1 cellular context compared by ENCODE assay signal in genomic region chr7:74312418-74313021, GRCh38.
TF ChIP-seq lines count a peak whose summit lies in the region.

No MANE protein-coding gene starts in this region.

TF ChIP-seq in WTC11, 78 proteins besides CTCF, POLR2A, EP300 and RAD21 (continued from another document):
- TF ChIP-seq ARID4B (CRISPR knock-in tag; IDR thresholded peaks at IDR 0.05; ENCODE audit: borderline replicate concordance) (no peak), TCF7 (CRISPR knock-in tag; IDR thresholded peaks at IDR 0.05; ENCODE audit: low read depth) (no peak), NR2C2 (CRISPR knock-in tag; IDR thresholded peaks at IDR 0.05) (no peak), USF2 (CRISPR knock-in tag; IDR thresholded peaks at IDR 0.05) (no peak), TEAD4 (CRISPR knock-in tag; IDR thresholded peaks at IDR 0.05) (no peak), ZNF416 (CRISPR knock-in tag; IDR thresholded peaks at IDR 0.05) (no peak), MYBL2 (CRISPR knock-in tag; IDR thresholded peaks at IDR 0.05) (no peak), FOXP1 (CRISPR knock-in tag; IDR thresholded peaks at IDR 0.05; ENCODE audit: borderline replicate concordance) (no peak)
- TF ChIP-seq, protein P1, sequence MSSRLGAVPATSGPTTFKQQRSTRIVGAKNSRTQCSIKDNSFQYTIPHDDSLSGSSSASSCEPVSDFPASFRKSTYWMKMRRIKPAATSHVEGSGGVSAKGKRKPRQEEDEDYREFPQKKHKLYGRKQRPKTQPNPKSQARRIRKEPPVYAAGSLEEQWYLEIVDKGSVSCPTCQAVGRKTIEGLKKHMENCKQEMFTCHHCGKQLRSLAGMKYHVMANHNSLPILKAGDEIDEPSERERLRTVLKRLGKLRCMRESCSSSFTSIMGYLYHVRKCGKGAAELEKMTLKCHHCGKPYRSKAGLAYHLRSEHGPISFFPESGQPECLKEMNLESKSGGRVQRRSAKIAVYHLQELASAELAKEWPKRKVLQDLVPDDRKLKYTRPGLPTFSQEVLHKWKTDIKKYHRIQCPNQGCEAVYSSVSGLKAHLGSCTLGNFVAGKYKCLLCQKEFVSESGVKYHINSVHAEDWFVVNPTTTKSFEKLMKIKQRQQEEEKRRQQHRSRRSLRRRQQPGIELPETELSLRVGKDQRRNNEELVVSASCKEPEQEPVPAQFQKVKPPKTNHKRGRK (CRISPR knock-in tag; IDR thresholded peaks at IDR 0.05; ENCODE audit: borderline replicate concordance): no peak
